Comparison of ENCODE assay signal across 1 cellular context in the genomic region with DNA sequence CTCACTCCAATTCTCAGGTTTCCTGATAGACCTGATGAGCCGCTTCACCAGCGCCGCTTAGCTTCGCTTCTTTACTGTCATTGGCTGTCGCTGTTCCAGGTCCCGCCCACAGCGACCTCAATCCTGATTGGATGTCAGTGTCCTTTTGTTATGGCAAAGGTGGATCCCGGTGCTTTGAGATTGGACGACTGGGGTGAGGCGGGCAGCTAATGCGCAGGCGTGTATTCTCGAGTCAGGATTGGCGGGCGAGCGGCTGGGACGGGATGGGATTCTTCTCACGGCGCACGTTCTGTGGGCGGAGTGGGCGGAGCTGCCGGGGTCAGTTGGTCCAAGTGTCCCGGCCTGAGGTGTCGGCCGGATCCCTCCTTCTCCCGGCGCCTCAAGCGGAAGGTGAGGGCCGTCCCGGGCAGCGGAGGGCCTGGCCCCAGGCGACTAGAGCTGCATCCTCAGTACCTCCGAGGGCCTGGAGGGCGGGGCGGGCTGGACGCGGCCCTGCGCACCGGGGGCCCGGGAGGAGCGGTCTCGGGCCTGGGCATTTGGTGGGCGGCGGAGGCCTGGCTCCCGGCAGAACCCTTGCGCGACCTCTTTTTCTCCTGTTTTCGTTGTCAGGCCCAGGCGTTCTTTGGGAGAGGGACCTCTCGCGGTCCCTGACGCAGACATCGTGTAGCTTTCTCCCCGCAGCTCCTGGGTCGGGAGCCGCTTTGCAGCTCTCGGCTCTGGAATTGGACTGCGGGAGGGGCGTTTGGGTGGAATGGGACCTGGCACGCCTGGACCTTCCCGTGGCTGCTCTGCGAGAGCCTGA.
A peak's percentile ranks its signal among the peaks of the same experiment; 100 is the strongest.
TF ChIP-seq lines count a peak whose summit lies in the region.

TSS of gene SCOC (plus strand) at position 319 of the 802 bp plus-strand sequence. CDS start 5,525 bp downstream, outside the sequence.

TF ChIP-seq in WTC11, 78 proteins besides CTCF, POLR2A, EP300 and RAD21 (continued from another document):
- TF ChIP-seq MLX (CRISPR knock-in tag; IDR thresholded peaks at IDR 0.05) (0 out of 2 replicates have a peak, but pooled peaks have one; percentile 45), ARID4B (CRISPR knock-in tag; IDR thresholded peaks at IDR 0.05; ENCODE audit: borderline replicate concordance) (peak; percentile 52; the same call in 1 of the 2 replicates), ZNF121 (CRISPR knock-in tag; IDR thresholded peaks at IDR 0.05) (no peak), ZBTB21 (CRISPR knock-in tag; IDR thresholded peaks at IDR 0.05; ENCODE audit: borderline replicate concordance) (peak; percentile 50; the same call in 1 of the 2 replicates), NR1H2 (CRISPR knock-in tag; IDR thresholded peaks at IDR 0.05) (no peak), KAT7 (CRISPR knock-in tag; IDR thresholded peaks at IDR 0.05; ENCODE audit: borderline replicate concordance) (no peak), CREM (CRISPR knock-in tag; IDR thresholded peaks at IDR 0.05) (peak; percentile 62; the same call in 1 of the 2 replicates), STAT6 (CRISPR knock-in tag; conservative IDR thresholded peaks at IDR 0.05; ENCODE audit: low read depth) (no peak)
- TF ChIP-seq, protein P1, sequence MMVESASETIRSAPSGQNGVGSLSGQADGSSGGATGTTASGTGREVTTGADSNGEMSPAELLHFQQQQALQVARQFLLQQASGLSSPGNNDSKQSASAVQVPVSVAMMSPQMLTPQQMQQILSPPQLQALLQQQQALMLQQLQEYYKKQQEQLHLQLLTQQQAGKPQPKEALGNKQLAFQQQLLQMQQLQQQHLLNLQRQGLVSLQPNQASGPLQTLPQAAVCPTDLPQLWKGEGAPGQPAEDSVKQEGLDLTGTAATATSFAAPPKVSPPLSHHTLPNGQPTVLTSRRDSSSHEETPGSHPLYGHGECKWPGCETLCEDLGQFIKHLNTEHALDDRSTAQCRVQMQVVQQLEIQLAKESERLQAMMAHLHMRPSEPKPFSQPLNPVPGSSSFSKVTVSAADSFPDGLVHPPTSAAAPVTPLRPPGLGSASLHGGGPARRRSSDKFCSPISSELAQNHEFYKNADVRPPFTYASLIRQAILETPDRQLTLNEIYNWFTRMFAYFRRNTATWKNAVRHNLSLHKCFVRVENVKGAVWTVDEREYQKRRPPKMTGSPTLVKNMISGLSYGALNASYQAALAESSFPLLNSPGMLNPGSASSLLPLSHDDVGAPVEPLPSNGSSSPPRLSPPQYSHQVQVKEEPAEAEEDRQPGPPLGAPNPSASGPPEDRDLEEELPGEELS (CRISPR knock-in tag; IDR thresholded peaks at IDR 0.05) = peak; percentile 47; the same call in 1 of the 2 replicates
- TF ChIP-seq, protein P2, sequence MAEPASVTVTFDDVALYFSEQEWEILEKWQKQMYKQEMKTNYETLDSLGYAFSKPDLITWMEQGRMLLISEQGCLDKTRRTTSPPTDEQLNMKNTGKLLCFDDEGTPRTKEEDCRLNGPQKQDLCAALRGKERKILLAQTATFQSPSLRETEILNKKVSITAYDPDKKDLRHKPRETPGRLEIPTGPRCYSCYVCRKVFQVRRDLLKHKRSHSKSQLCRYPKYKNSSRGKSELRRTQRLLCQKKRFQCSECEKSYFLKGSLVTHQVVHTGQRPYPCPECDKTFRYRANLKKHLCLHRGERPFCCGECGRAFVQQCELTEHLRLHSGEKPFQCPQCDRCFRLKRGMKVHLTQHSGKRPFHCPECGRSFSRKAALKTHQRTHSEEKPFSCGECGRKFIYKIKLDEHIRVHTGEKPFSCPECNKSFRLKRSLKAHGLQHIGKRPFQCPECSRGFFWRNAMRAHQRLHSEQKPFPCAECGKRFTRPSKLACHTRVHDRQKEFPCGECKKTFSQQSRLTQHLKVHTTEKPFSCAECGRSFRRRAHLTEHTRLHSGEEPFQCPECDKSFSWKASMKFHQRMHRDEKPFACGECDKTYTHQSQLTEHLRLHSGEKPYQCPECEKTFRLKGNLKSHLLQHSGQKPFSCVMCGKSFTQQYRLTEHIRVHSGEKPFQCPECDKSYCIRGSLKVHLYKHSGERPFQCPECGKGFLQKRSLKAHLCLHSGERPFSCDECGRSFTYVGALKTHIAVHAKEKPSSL (CRISPR knock-in tag; conservative IDR thresholded peaks at IDR 0.05) = no peak
- TF ChIP-seq, protein P3, sequence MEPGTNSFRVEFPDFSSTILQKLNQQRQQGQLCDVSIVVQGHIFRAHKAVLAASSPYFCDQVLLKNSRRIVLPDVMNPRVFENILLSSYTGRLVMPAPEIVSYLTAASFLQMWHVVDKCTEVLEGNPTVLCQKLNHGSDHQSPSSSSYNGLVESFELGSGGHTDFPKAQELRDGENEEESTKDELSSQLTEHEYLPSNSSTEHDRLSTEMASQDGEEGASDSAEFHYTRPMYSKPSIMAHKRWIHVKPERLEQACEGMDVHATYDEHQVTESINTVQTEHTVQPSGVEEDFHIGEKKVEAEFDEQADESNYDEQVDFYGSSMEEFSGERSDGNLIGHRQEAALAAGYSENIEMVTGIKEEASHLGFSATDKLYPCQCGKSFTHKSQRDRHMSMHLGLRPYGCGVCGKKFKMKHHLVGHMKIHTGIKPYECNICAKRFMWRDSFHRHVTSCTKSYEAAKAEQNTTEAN (CRISPR knock-in tag; IDR thresholded peaks at IDR 0.05) = peak; percentile 45; the same call in 1 of the 2 replicates
- TF ChIP-seq, protein P4, sequence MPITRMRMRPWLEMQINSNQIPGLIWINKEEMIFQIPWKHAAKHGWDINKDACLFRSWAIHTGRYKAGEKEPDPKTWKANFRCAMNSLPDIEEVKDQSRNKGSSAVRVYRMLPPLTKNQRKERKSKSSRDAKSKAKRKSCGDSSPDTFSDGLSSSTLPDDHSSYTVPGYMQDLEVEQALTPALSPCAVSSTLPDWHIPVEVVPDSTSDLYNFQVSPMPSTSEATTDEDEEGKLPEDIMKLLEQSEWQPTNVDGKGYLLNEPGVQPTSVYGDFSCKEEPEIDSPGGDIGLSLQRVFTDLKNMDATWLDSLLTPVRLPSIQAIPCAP (CRISPR knock-in tag; IDR thresholded peaks at IDR 0.05) = 0 out of 2 replicates have a peak, but pooled peaks have one; percentile 51
- TF ChIP-seq, protein P5, sequence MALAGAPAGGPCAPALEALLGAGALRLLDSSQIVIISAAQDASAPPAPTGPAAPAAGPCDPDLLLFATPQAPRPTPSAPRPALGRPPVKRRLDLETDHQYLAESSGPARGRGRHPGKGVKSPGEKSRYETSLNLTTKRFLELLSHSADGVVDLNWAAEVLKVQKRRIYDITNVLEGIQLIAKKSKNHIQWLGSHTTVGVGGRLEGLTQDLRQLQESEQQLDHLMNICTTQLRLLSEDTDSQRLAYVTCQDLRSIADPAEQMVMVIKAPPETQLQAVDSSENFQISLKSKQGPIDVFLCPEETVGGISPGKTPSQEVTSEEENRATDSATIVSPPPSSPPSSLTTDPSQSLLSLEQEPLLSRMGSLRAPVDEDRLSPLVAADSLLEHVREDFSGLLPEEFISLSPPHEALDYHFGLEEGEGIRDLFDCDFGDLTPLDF (CRISPR knock-in tag; IDR thresholded peaks at IDR 0.05) = no peak
- TF ChIP-seq, protein P6, sequence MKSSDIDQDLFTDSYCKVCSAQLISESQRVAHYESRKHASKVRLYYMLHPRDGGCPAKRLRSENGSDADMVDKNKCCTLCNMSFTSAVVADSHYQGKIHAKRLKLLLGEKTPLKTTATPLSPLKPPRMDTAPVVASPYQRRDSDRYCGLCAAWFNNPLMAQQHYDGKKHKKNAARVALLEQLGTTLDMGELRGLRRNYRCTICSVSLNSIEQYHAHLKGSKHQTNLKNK (CRISPR knock-in tag; IDR thresholded peaks at IDR 0.05) = no peak
